In genomic region chr3:49411550-49411967, GRCh38 we compare ENCODE assay signal across 1 cellular context.
TF ChIP-seq lines count a peak whose summit lies in the region.

No MANE protein-coding gene starts in this region.

TF ChIP-seq in HepG2, 621 proteins besides CTCF, POLR2A, EP300 and RAD21 (continues in another document):
- no peak for TF ChIP-seq ZBTB34 (CRISPR knock-in tag; IDR thresholded peaks at IDR 0.05)
- TF ChIP-seq EED (CRISPR knock-in tag; IDR thresholded peaks at IDR 0.05) = no peak; the same call in 1 of the 2 replicates
- TF ChIP-seq SMARCE1 (IDR thresholded peaks at IDR 0.05; ENCODE audit: borderline replicate concordance) = no peak
- TF ChIP-seq, protein P1, sequence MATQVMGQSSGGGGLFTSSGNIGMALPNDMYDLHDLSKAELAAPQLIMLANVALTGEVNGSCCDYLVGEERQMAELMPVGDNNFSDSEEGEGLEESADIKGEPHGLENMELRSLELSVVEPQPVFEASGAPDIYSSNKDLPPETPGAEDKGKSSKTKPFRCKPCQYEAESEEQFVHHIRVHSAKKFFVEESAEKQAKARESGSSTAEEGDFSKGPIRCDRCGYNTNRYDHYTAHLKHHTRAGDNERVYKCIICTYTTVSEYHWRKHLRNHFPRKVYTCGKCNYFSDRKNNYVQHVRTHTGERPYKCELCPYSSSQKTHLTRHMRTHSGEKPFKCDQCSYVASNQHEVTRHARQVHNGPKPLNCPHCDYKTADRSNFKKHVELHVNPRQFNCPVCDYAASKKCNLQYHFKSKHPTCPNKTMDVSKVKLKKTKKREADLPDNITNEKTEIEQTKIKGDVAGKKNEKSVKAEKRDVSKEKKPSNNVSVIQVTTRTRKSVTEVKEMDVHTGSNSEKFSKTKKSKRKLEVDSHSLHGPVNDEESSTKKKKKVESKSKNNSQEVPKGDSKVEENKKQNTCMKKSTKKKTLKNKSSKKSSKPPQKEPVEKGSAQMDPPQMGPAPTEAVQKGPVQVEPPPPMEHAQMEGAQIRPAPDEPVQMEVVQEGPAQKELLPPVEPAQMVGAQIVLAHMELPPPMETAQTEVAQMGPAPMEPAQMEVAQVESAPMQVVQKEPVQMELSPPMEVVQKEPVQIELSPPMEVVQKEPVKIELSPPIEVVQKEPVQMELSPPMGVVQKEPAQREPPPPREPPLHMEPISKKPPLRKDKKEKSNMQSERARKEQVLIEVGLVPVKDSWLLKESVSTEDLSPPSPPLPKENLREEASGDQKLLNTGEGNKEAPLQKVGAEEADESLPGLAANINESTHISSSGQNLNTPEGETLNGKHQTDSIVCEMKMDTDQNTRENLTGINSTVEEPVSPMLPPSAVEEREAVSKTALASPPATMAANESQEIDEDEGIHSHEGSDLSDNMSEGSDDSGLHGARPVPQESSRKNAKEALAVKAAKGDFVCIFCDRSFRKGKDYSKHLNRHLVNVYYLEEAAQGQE (IDR thresholded peaks at IDR 0.05; ENCODE audit: borderline replicate concordance in 1 of 2, low read depth in 1 of 2, low read length in 2 of 2) = no peak
- TF ChIP-seq, protein P2, sequence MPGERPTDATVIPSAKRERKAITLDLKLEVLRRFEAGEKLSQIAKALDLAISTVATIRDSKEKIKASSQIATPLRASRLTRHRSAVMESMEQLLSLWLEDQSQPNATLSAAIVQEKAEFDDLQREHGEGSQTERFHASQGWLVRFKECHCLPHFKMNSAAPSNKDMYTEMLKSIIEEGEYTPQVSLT (CRISPR knock-in tag; IDR thresholded peaks at IDR 0.05; ENCODE audit: borderline replicate concordance, low read depth) = no peak
- TF ChIP-seq NFATC3 (CRISPR knock-in tag; IDR thresholded peaks at IDR 0.05) = no peak
- no peak for TF ChIP-seq ZNF781 (CRISPR knock-in tag; IDR thresholded peaks at IDR 0.05; ENCODE audit: borderline replicate concordance, not compliant biosample characterization)
- TF ChIP-seq DNMT1 (CRISPR knock-in tag; IDR thresholded peaks at IDR 0.05) = no peak
- no peak for TF ChIP-seq FOXO1 (CRISPR knock-in tag; IDR thresholded peaks at IDR 0.05)
- TF ChIP-seq THYN1 (CRISPR knock-in tag; IDR thresholded peaks at IDR 0.05; ENCODE audit: borderline replicate concordance, low read depth) = no peak
- no peak for TF ChIP-seq PTBP1 (IDR thresholded peaks at IDR 0.05; ENCODE audit: low read depth, low read length, poor library complexity, severe bottlenecking)
- TF ChIP-seq, protein P3, sequence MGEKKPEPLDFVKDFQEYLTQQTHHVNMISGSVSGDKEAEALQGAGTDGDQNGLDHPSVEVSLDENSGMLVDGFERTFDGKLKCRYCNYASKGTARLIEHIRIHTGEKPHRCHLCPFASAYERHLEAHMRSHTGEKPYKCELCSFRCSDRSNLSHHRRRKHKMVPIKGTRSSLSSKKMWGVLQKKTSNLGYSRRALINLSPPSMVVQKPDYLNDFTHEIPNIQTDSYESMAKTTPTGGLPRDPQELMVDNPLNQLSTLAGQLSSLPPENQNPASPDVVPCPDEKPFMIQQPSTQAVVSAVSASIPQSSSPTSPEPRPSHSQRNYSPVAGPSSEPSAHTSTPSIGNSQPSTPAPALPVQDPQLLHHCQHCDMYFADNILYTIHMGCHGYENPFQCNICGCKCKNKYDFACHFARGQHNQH (CRISPR knock-in tag; IDR thresholded peaks at IDR 0.05) = no peak
- no peak for TF ChIP-seq ZNF264 (CRISPR knock-in tag; IDR thresholded peaks at IDR 0.05)
- TF ChIP-seq CEBPG (CRISPR knock-in tag; IDR thresholded peaks at IDR 0.05) = no peak
- no peak; the same call in 1 of the 2 replicates for TF ChIP-seq ZBTB43 (CRISPR knock-in tag; conservative IDR thresholded peaks at IDR 0.05)
- TF ChIP-seq ZSCAN12 (CRISPR knock-in tag; IDR thresholded peaks at IDR 0.05) = no peak
- no peak for TF ChIP-seq U2AF1 (optimal IDR thresholded peaks at IDR 0.05; ENCODE audit: low read depth, low read length)
- peak; percentile 41; the same call in 1 of the 2 replicates for TF ChIP-seq ZNF451 (CRISPR knock-in tag; IDR thresholded peaks at IDR 0.05)
- TF ChIP-seq ZNF3 (CRISPR knock-in tag; IDR thresholded peaks at IDR 0.05) = no peak
- TF ChIP-seq ZFP36L2 (CRISPR knock-in tag; IDR thresholded peaks at IDR 0.05) = no peak
- no peak for TF ChIP-seq ZHX1 (CRISPR knock-in tag; IDR thresholded peaks at IDR 0.05; ENCODE audit: low read depth)
- TF ChIP-seq LBX2 (CRISPR knock-in tag; IDR thresholded peaks at IDR 0.05; ENCODE audit: borderline replicate concordance) = no peak
- TF ChIP-seq CHD2 (IDR thresholded peaks at IDR 0.05; ENCODE audit: low read depth, low read length) = peak; percentile 74; the same call in 1 of the 2 replicates
- no peak for TF ChIP-seq SMAD1 (CRISPR knock-in tag; IDR thresholded peaks at IDR 0.05; ENCODE audit: borderline replicate concordance, low read depth)
- TF ChIP-seq ZNF761 (CRISPR knock-in tag; conservative IDR thresholded peaks at IDR 0.05) = no peak
- no peak for TF ChIP-seq ZFP41 (CRISPR knock-in tag; IDR thresholded peaks at IDR 0.05; ENCODE audit: borderline replicate concordance)
- TF ChIP-seq DZIP1 (CRISPR knock-in tag; IDR thresholded peaks at IDR 0.05) = no peak
- no peak for TF ChIP-seq ZEB1 (IDR thresholded peaks at IDR 0.05; ENCODE audit: insufficient replicate concordance, low read depth)
- peak; percentile 29 for TF ChIP-seq GABPA (IDR thresholded peaks at IDR 0.05; ENCODE audit: low read depth, low read length)
- no peak for TF ChIP-seq GABPA (CRISPR knock-in tag; IDR thresholded peaks at IDR 0.05; ENCODE audit: low read depth)
- no peak for TF ChIP-seq MIER3 (CRISPR knock-in tag; IDR thresholded peaks at IDR 0.05; ENCODE audit: borderline replicate concordance)
- no peak for TF ChIP-seq FOXJ3 (CRISPR knock-in tag; IDR thresholded peaks at IDR 0.05; ENCODE audit: borderline replicate concordance)
- TF ChIP-seq, protein P4, sequence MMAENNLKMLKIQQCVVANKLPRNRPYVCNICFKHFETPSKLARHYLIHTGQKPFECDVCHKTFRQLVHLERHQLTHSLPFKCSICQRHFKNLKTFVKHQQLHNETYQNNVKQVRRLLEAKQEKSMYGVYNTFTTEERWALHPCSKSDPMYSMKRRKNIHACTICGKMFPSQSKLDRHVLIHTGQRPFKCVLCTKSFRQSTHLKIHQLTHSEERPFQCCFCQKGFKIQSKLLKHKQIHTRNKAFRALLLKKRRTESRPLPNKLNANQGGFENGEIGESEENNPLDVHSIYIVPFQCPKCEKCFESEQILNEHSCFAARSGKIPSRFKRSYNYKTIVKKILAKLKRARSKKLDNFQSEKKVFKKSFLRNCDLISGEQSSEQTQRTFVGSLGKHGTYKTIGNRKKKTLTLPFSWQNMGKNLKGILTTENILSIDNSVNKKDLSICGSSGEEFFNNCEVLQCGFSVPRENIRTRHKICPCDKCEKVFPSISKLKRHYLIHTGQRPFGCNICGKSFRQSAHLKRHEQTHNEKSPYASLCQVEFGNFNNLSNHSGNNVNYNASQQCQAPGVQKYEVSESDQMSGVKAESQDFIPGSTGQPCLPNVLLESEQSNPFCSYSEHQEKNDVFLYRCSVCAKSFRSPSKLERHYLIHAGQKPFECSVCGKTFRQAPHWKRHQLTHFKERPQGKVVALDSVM (CRISPR knock-in tag; IDR thresholded peaks at IDR 0.05) = peak; percentile 4; the same call in 1 of the 2 replicates
- TF ChIP-seq PITX1 (CRISPR knock-in tag; IDR thresholded peaks at IDR 0.05) = no peak
- no peak for TF ChIP-seq NBN (conservative IDR thresholded peaks at IDR 0.05)
- no peak for TF ChIP-seq TEF (CRISPR knock-in tag; IDR thresholded peaks at IDR 0.05)
- TF ChIP-seq CC2D1A (CRISPR knock-in tag; IDR thresholded peaks at IDR 0.05) = no peak
- TF ChIP-seq BRCA1 (CRISPR knock-in tag; IDR thresholded peaks at IDR 0.05) = peak; percentile 26; the same call in 1 of the 2 replicates
- no peak for TF ChIP-seq SSRP1 (CRISPR knock-in tag; IDR thresholded peaks at IDR 0.05)
- TF ChIP-seq RBM22 (optimal IDR thresholded peaks at IDR 0.05; ENCODE audit: low read length) = no peak
- no peak for TF ChIP-seq ZNF253 (CRISPR knock-in tag; IDR thresholded peaks at IDR 0.05; ENCODE audit: borderline replicate concordance)
- peak; percentile 29; the same call in 1 of the 2 replicates for TF ChIP-seq PAXIP1 (CRISPR knock-in tag; conservative IDR thresholded peaks at IDR 0.05)
